In genomic region chr7:158815471-158816128, GRCh38 we compare ENCODE assay signal across 9 cellular contexts. TPM values are rescaled to one million over a fixed set of nuclear protein-coding genes. Genes with fewer than 3 reads are reported as not detected.
DNase-seq lines count a peak whose midpoint lies in the region; ATAC-seq and TF ChIP-seq lines count a peak whose summit lies in the region.
"Had no signal": no experiment of that assay in that cellular context is flagged by ENCODE, and none has a peak within 500 bp of the region (broad histone marks: within the 10 kb centered on the region; RNA-seq: fewer than 3 reads in every experiment).

No MANE protein-coding gene starts in this region.

- TF ChIP-seq CTCF in HFFc6 (IDR thresholded peaks at IDR 0.05) (no peak), hepatocyte (IDR thresholded peaks at IDR 0.05; ENCODE audit: poor library complexity) (no peak)

- H3K27me3 Mint-ChIP-seq in HFFc6 (ENCODE audit: insufficient read depth): peaks cover 2% of the 10 kb centered on the region; the same call in 1 of the 2 replicates
- no peaks in the 10 kb centered on the region for H3K27me3 Mint-ChIP-seq in activated CD4-positive, alpha-beta memory T cell treated with anti-CD3 and anti-CD28 coated beads for 36 hours
- H3K27me3 Mint-ChIP-seq in stimulated activated naive CD8-positive, alpha-beta T cell treated with anti-CD3 and anti-CD28 coated beads, Interleukin-15, amount 100 ng/mL, for 72 hours: no peaks in the 10 kb centered on the region

- H3K4me3 ChIP-seq in hepatocyte: no peak overlapping the region

- H4K20me1 ChIP-seq in hepatocyte (ENCODE audit: insufficient read depth, poor library complexity, severe bottlenecking): no peaks in the 10 kb centered on the region

- ATAC-seq in stimulated activated naive CD8-positive, alpha-beta T cell treated with anti-CD3 and anti-CD28 coated beads, Interleukin-15, amount 100 ng/mL, for 72 hours: no peak
- no peak for ATAC-seq in HG03196 (IDR thresholded peaks at IDR 0.05; ENCODE audit: unreplicated experiment)
- ATAC-seq: HepG2 had no signal

- intact Hi-C loops in activated CD4-positive, alpha-beta memory T cell treated with anti-CD3 and anti-CD28 coated beads for 36 hours (cut with micrococcal nuclease): no loop called here

- peaks cover 58% of the 10 kb centered on the region for H3K4me1 ChIP-seq in hepatocyte (ENCODE audit: insufficient read depth)

- H3K4me2 ChIP-seq in hepatocyte: peak overlapping the region; percentile 69

- H2AFZ ChIP-seq in hepatocyte: no peak overlapping the region

- peak overlapping the region; percentile 98 for H3K27ac ChIP-seq in hepatocyte

- peaks cover 14% of the 10 kb centered on the region for H3K36me3 Mint-ChIP-seq in HFFc6 (ENCODE audit: low read depth)
- peaks cover 4% of the 10 kb centered on the region for H3K36me3 Mint-ChIP-seq in activated CD4-positive, alpha-beta memory T cell treated with anti-CD3 and anti-CD28 coated beads for 36 hours

- no peaks in the 10 kb centered on the region for H3K9me3 ChIP-seq in hepatocyte (ENCODE audit: low read depth)

- POLR2A ChIA-PET in activated CD4-positive, alpha-beta memory T cell treated with anti-CD3 and anti-CD28 coated beads for 36 hours (lab: Charles Lee): interaction anchor here (1.6 to 2.1 kb wide), 2 partner anchors 8 to 14 kb away, joined by 7 to 8 read pairs; partner anchors contain the start of gene ESYT2

- H3K36me3 ChIP-seq in hepatocyte (replicated peaks; ENCODE audit: insufficient read depth, low read depth): no peaks in the 10 kb centered on the region

- DNase-seq in HFFc6: no peak
- no peak for DNase-seq in activated CD4-positive, alpha-beta memory T cell treated with anti-CD3 and anti-CD28 coated beads for 36 hours
- no peak for DNase-seq in hepatocyte (ENCODE audit: low spot score)
- no peak for DNase-seq in stimulated activated naive CD8-positive, alpha-beta T cell treated with anti-CD3 and anti-CD28 coated beads, Interleukin-15, amount 100 ng/mL, for 72 hours
- no peak for DNase-seq in NCI-H510A treated with DMSO at 0.1 percent for 48 hours (lab: John Stamatoyannopoulos, UW)
- no peak for DNase-seq in HPDE6-E6E7 (ENCODE audit: extremely low spot score)
- DNase-seq: NCI-H446 treated with DMSO at 0.1 percent for 48 hours had no signal

- no peaks in the 10 kb centered on the region for H3K9me3 Mint-ChIP-seq in HFFc6
- H3K9me3 Mint-ChIP-seq in activated CD4-positive, alpha-beta memory T cell treated with anti-CD3 and anti-CD28 coated beads for 36 hours: no peaks in the 10 kb centered on the region
- H3K9me3 Mint-ChIP-seq in stimulated activated naive CD8-positive, alpha-beta T cell treated with anti-CD3 and anti-CD28 coated beads, Interleukin-15, amount 100 ng/mL, for 72 hours: no peaks in the 10 kb centered on the region

- CTCF ChIA-PET in activated CD4-positive, alpha-beta memory T cell treated with anti-CD3 and anti-CD28 coated beads for 36 hours (lab: Charles Lee): interaction anchor here (1.3 kb wide), 1 partner anchor 13 kb away, joined by 5 read pairs; the partner anchor contains the start of gene ESYT2

- WGBS in hepatocyte (ENCODE audit: low lambda C conversion rate, missing lambda C conversion rate): 89% methylated on average over 6 of the region's 6 CpGs

- H3K27ac Mint-ChIP-seq in HFFc6: peak overlapping the region; percentile 0; the same call in 1 of the 2 replicates
- peak overlapping the region; percentile 95 for H3K27ac Mint-ChIP-seq in activated CD4-positive, alpha-beta memory T cell treated with anti-CD3 and anti-CD28 coated beads for 36 hours
- H3K27ac Mint-ChIP-seq in stimulated activated naive CD8-positive, alpha-beta T cell treated with anti-CD3 and anti-CD28 coated beads, Interleukin-15, amount 100 ng/mL, for 72 hours: peak overlapping the region; percentile 76 to 97

- no peaks in the 10 kb centered on the region for H3K27me3 ChIP-seq in hepatocyte

- H3K4me1 Mint-ChIP-seq in HFFc6 (ENCODE audit: low read depth): peaks cover 84% of the 10 kb centered on the region
- peaks cover 92% of the 10 kb centered on the region for H3K4me1 Mint-ChIP-seq in activated CD4-positive, alpha-beta memory T cell treated with anti-CD3 and anti-CD28 coated beads for 36 hours (ENCODE audit: low read depth)
- peaks cover 99% of the 10 kb centered on the region for H3K4me1 Mint-ChIP-seq in stimulated activated naive CD8-positive, alpha-beta T cell treated with anti-CD3 and anti-CD28 coated beads, Interleukin-15, amount 100 ng/mL, for 72 hours

- no peak overlapping the region for H3K4me3 Mint-ChIP-seq in HFFc6
- H3K4me3 Mint-ChIP-seq in activated CD4-positive, alpha-beta memory T cell treated with anti-CD3 and anti-CD28 coated beads for 36 hours: peak overlapping the region; percentile 57
- peak overlapping the region; percentile 71 to 85 for H3K4me3 Mint-ChIP-seq in stimulated activated naive CD8-positive, alpha-beta T cell treated with anti-CD3 and anti-CD28 coated beads, Interleukin-15, amount 100 ng/mL, for 72 hours

- H3K9me2 ChIP-seq in hepatocyte (replicated peaks; ENCODE audit: insufficient read depth): no peaks in the 10 kb centered on the region

- peaks cover 84% of the 10 kb centered on the region for H3K79me2 ChIP-seq in hepatocyte

RNA-seq across cellular contexts. Expression of gene ESYT2, which starts 13.7 kb away (rescaled TPM):
- total RNA-seq in HFFc6 (2021; fragmentation: NEBNext Ultra II Directional; extraction: Animal tissue kit (Norgen Biotek cat#: 25700)): 10 to 100 TPM; 46.1 to 57.8 (median 52.5) TPM
- total RNA-seq in activated CD4-positive, alpha-beta memory T cell treated with anti-CD3 and anti-CD28 coated beads for 36 hours: 10 to 100 TPM; 62.4 to 64.2 TPM
- 59.6 and 61.2 TPM in 2 replicates for total RNA-seq in hepatocyte
- polyA plus RNA-seq in hepatocyte: 29.4 and 33.4 TPM in 2 replicates

RNA-seq across cellular contexts. Expression of gene DYNC2I1, which starts 40.8 kb away (rescaled TPM):
- 1 to 10 TPM; 6.5 to 9.0 (median 7.7) TPM for total RNA-seq in HFFc6 (2021; fragmentation: NEBNext Ultra II Directional; extraction: Animal tissue kit (Norgen Biotek cat#: 25700))
- 10 to 100 TPM in 1 of 2 experiments, 1 to 10 TPM in 1; 9.2 to 10.2 TPM for total RNA-seq in activated CD4-positive, alpha-beta memory T cell treated with anti-CD3 and anti-CD28 coated beads for 36 hours
- total RNA-seq in hepatocyte: 8.0 and 11.2 TPM in 2 replicates
- polyA plus RNA-seq in hepatocyte: 31.9 and 54.0 TPM in 2 replicates

Comparison
In these comparisons a context has a peak if more than half of its experiments do, and no peak if none do; other contexts are left out.
1. H3K27ac Mint-ChIP-seq: peak in every context shown above with its lines; median percentile 95 in activated CD4-positive, alpha-beta memory T cell treated with anti-CD3 and anti-CD28 coated beads for 36 hours; 86 in stimulated activated naive CD8-positive, alpha-beta T cell treated with anti-CD3 and anti-CD28 coated beads, Interleukin-15, amount 100 ng/mL, for 72 hours; 0 in HFFc6.